1 cellular context compared by ENCODE assay signal in the genomic region with DNA sequence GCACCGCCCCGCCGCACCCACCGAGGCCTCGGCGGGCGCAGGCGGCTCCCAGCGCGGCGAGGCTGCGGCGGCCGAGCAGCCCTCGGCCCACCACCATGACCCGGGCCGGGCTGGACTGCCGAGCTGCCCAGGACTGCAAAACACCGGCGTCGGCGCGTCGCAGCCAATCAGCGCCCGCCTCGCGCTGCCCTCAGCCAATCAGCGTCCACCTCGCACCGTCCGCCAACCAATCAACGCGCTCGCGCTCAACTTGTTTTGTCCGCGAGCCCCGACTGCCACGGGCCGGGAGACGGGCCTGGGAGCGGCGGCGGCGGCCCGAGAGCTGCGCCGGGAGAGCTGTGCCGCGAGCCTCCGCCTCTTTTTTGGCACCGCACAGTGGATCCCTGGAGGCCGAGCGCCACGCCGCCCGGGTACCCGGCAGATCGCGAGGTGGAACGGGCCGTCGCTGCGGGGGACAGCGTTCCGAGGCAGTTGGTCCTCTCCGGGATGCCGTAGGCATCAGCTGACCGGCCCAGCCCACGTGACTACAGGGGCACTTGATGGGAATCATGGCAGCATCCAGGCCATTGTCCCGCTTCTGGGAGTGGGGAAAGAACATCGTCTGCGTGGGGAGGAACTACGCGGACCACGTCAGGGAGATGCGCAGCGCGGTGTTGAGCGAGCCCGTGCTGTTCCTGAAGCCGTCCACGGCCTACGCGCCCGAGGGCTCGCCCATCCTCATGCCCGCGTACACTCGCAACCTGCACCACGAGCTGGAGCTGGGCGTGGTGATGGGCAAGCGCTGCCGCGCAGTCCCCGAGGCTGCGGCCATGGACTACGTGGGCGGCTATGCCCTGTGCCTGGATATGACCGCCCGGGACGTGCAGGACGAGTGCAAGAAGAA.
A peak's percentile ranks its signal among the peaks of the same experiment; 100 is the strongest.
TF ChIP-seq lines count a peak whose summit lies in the region.

A gene (plus strand): TSS at position 516 of the 883 bp plus-strand sequence. CDS start 33 bp downstream, at position 549.
A gene (minus strand): TSS at position 135 of the 883 bp plus-strand sequence. CDS start 38 bp downstream, at position 97.

TF ChIP-seq in K562, 482 proteins besides CTCF, POLR2A, EP300 and RAD21 (continued from another document and continues in another):
- TF ChIP-seq, protein P1, sequence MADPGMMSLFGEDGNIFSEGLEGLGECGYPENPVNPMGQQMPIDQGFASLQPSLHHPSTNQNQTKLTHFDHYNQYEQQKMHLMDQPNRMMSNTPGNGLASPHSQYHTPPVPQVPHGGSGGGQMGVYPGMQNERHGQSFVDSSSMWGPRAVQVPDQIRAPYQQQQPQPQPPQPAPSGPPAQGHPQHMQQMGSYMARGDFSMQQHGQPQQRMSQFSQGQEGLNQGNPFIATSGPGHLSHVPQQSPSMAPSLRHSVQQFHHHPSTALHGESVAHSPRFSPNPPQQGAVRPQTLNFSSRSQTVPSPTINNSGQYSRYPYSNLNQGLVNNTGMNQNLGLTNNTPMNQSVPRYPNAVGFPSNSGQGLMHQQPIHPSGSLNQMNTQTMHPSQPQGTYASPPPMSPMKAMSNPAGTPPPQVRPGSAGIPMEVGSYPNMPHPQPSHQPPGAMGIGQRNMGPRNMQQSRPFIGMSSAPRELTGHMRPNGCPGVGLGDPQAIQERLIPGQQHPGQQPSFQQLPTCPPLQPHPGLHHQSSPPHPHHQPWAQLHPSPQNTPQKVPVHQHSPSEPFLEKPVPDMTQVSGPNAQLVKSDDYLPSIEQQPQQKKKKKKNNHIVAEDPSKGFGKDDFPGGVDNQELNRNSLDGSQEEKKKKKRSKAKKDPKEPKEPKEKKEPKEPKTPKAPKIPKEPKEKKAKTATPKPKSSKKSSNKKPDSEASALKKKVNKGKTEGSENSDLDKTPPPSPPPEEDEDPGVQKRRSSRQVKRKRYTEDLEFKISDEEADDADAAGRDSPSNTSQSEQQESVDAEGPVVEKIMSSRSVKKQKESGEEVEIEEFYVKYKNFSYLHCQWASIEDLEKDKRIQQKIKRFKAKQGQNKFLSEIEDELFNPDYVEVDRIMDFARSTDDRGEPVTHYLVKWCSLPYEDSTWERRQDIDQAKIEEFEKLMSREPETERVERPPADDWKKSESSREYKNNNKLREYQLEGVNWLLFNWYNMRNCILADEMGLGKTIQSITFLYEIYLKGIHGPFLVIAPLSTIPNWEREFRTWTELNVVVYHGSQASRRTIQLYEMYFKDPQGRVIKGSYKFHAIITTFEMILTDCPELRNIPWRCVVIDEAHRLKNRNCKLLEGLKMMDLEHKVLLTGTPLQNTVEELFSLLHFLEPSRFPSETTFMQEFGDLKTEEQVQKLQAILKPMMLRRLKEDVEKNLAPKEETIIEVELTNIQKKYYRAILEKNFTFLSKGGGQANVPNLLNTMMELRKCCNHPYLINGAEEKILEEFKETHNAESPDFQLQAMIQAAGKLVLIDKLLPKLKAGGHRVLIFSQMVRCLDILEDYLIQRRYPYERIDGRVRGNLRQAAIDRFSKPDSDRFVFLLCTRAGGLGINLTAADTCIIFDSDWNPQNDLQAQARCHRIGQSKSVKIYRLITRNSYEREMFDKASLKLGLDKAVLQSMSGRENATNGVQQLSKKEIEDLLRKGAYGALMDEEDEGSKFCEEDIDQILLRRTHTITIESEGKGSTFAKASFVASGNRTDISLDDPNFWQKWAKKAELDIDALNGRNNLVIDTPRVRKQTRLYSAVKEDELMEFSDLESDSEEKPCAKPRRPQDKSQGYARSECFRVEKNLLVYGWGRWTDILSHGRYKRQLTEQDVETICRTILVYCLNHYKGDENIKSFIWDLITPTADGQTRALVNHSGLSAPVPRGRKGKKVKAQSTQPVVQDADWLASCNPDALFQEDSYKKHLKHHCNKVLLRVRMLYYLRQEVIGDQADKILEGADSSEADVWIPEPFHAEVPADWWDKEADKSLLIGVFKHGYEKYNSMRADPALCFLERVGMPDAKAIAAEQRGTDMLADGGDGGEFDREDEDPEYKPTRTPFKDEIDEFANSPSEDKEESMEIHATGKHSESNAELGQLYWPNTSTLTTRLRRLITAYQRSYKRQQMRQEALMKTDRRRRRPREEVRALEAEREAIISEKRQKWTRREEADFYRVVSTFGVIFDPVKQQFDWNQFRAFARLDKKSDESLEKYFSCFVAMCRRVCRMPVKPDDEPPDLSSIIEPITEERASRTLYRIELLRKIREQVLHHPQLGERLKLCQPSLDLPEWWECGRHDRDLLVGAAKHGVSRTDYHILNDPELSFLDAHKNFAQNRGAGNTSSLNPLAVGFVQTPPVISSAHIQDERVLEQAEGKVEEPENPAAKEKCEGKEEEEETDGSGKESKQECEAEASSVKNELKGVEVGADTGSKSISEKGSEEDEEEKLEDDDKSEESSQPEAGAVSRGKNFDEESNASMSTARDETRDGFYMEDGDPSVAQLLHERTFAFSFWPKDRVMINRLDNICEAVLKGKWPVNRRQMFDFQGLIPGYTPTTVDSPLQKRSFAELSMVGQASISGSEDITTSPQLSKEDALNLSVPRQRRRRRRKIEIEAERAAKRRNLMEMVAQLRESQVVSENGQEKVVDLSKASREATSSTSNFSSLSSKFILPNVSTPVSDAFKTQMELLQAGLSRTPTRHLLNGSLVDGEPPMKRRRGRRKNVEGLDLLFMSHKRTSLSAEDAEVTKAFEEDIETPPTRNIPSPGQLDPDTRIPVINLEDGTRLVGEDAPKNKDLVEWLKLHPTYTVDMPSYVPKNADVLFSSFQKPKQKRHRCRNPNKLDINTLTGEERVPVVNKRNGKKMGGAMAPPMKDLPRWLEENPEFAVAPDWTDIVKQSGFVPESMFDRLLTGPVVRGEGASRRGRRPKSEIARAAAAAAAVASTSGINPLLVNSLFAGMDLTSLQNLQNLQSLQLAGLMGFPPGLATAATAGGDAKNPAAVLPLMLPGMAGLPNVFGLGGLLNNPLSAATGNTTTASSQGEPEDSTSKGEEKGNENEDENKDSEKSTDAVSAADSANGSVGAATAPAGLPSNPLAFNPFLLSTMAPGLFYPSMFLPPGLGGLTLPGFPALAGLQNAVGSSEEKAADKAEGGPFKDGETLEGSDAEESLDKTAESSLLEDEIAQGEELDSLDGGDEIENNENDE (IDR thresholded peaks at IDR 0.05; ENCODE audit: low read depth, low read length) = no peak
- no peak for TF ChIP-seq PTRF (tag; IDR thresholded peaks at IDR 0.05)
- no peak for TF ChIP-seq ZNF175 (CRISPR knock-in tag; IDR thresholded peaks at IDR 0.05; ENCODE audit: low read depth)
- TF ChIP-seq CBX8 (IDR thresholded peaks at IDR 0.05; ENCODE audit: borderline replicate concordance, extremely low read depth, low read depth, low read length, poor library complexity, severe bottlenecking) = no peak
- TF ChIP-seq TOE1 (IDR thresholded peaks at IDR 0.05; ENCODE audit: borderline replicate concordance) = peak; percentile 98
- TF ChIP-seq TOE1 (CRISPR knock-in tag; IDR thresholded peaks at IDR 0.05; ENCODE audit: borderline replicate concordance, low read depth) = peak; percentile 67; the same call in 1 of the 2 replicates
- TF ChIP-seq, protein P2, sequence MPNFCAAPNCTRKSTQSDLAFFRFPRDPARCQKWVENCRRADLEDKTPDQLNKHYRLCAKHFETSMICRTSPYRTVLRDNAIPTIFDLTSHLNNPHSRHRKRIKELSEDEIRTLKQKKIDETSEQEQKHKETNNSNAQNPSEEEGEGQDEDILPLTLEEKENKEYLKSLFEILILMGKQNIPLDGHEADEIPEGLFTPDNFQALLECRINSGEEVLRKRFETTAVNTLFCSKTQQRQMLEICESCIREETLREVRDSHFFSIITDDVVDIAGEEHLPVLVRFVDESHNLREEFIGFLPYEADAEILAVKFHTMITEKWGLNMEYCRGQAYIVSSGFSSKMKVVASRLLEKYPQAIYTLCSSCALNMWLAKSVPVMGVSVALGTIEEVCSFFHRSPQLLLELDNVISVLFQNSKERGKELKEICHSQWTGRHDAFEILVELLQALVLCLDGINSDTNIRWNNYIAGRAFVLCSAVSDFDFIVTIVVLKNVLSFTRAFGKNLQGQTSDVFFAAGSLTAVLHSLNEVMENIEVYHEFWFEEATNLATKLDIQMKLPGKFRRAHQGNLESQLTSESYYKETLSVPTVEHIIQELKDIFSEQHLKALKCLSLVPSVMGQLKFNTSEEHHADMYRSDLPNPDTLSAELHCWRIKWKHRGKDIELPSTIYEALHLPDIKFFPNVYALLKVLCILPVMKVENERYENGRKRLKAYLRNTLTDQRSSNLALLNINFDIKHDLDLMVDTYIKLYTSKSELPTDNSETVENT (CRISPR knock-in tag; IDR thresholded peaks at IDR 0.05) = peak; percentile 47; the same call in 1 of the 2 replicates
- TF ChIP-seq, protein P3, sequence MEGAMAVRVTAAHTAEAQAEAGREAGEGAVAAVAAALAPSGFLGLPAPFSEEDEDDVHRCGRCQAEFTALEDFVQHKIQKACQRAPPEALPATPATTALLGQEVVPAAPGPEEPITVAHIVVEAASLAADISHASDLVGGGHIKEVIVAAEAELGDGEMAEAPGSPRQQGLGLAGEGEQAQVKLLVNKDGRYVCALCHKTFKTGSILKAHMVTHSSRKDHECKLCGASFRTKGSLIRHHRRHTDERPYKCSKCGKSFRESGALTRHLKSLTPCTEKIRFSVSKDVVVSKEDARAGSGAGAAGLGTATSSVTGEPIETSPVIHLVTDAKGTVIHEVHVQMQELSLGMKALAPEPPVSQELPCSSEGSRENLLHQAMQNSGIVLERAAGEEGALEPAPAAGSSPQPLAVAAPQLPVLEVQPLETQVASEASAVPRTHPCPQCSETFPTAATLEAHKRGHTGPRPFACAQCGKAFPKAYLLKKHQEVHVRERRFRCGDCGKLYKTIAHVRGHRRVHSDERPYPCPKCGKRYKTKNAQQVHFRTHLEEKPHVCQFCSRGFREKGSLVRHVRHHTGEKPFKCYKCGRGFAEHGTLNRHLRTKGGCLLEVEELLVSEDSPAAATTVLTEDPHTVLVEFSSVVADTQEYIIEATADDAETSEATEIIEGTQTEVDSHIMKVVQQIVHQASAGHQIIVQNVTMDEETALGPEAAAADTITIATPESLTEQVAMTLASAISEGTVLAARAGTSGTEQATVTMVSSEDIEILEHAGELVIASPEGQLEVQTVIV (CRISPR knock-in tag; IDR thresholded peaks at IDR 0.05; ENCODE audit: borderline replicate concordance) = no peak
- TF ChIP-seq FOXP1 (CRISPR knock-in tag; IDR thresholded peaks at IDR 0.05) = peak; percentile 91
- TF ChIP-seq EP400 (IDR thresholded peaks at IDR 0.05) = peak; percentile 95
- peak; percentile 35; the same call in 1 of the 2 replicates for TF ChIP-seq CBFA2T3 (IDR thresholded peaks at IDR 0.05)
- TF ChIP-seq, protein P4, sequence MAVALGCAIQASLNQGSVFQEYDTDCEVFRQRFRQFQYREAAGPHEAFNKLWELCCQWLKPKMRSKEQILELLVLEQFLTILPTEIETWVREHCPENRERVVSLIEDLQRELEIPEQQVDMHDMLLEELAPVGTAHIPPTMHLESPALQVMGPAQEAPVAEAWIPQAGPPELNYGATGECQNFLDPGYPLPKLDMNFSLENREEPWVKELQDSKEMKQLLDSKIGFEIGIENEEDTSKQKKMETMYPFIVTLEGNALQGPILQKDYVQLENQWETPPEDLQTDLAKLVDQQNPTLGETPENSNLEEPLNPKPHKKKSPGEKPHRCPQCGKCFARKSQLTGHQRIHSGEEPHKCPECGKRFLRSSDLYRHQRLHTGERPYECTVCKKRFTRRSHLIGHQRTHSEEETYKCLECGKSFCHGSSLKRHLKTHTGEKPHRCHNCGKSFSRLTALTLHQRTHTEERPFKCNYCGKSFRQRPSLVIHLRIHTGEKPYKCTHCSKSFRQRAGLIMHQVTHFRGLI (CRISPR knock-in tag; IDR thresholded peaks at IDR 0.05) = no peak
- no peak for TF ChIP-seq ZNF274 (IDR thresholded peaks at IDR 0.05; ENCODE audit: borderline replicate concordance, low read depth, low read length)
- no peak for TF ChIP-seq PHTF2 (CRISPR knock-in tag; IDR thresholded peaks at IDR 0.05)
- TF ChIP-seq, protein P5, sequence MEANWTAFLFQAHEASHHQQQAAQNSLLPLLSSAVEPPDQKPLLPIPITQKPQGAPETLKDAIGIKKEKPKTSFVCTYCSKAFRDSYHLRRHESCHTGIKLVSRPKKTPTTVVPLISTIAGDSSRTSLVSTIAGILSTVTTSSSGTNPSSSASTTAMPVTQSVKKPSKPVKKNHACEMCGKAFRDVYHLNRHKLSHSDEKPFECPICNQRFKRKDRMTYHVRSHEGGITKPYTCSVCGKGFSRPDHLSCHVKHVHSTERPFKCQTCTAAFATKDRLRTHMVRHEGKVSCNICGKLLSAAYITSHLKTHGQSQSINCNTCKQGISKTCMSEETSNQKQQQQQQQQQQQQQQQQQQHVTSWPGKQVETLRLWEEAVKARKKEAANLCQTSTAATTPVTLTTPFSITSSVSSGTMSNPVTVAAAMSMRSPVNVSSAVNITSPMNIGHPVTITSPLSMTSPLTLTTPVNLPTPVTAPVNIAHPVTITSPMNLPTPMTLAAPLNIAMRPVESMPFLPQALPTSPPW (CRISPR knock-in tag; IDR thresholded peaks at IDR 0.05) = peak; percentile 70
- no peak for TF ChIP-seq ZNF644 (tag; IDR thresholded peaks at IDR 0.05; ENCODE audit: low read depth)
- no peak for TF ChIP-seq MAFF (IDR thresholded peaks at IDR 0.05; ENCODE audit: low read length)
- no peak for TF ChIP-seq HNRNPK (IDR thresholded peaks at IDR 0.05; ENCODE audit: low read depth, low read length, poor library complexity, severe bottlenecking)
- TF ChIP-seq YY1 (IDR thresholded peaks at IDR 0.05; ENCODE audit: borderline replicate concordance in 1 of 3, control insufficient read depth in 1 of 3, extremely low read depth in 1 of 3, insufficient read depth in 3 of 3, insufficient read length in 1 of 3, insufficient replicate concordance in 2 of 3, low read depth in 1 of 3, low read length in 2 of 3) = peak; percentile 43 to 92 (median 84)
- no peak for TF ChIP-seq BDP1 (IDR thresholded peaks at IDR 0.05; ENCODE audit: insufficient read depth, insufficient read length)
- TF ChIP-seq, protein P6, sequence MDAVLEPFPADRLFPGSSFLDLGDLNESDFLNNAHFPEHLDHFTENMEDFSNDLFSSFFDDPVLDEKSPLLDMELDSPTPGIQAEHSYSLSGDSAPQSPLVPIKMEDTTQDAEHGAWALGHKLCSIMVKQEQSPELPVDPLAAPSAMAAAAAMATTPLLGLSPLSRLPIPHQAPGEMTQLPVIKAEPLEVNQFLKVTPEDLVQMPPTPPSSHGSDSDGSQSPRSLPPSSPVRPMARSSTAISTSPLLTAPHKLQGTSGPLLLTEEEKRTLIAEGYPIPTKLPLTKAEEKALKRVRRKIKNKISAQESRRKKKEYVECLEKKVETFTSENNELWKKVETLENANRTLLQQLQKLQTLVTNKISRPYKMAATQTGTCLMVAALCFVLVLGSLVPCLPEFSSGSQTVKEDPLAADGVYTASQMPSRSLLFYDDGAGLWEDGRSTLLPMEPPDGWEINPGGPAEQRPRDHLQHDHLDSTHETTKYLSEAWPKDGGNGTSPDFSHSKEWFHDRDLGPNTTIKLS (IDR thresholded peaks at IDR 0.05; ENCODE audit: borderline replicate concordance, low read depth) = peak; percentile 77; the same call in 1 of the 2 replicates
- TF ChIP-seq MYNN (IDR thresholded peaks at IDR 0.05) = no peak; the same call in none of the 2 replicates
- no peak for TF ChIP-seq MYNN (CRISPR knock-in tag; IDR thresholded peaks at IDR 0.05)
- no peak for TF ChIP-seq NFXL1 (CRISPR knock-in tag; IDR thresholded peaks at IDR 0.05)
- TF ChIP-seq NR4A1 (CRISPR knock-in tag; IDR thresholded peaks at IDR 0.05) = no peak
- peak; percentile 59; the same call in 1 of the 2 replicates for TF ChIP-seq NR4A1 (tag; IDR thresholded peaks at IDR 0.05)
- no peak for TF ChIP-seq FOXJ2 (tag; IDR thresholded peaks at IDR 0.05)
- no peak for TF ChIP-seq BCL6 (CRISPR knock-in tag; IDR thresholded peaks at IDR 0.05)
- TF ChIP-seq, protein P7, sequence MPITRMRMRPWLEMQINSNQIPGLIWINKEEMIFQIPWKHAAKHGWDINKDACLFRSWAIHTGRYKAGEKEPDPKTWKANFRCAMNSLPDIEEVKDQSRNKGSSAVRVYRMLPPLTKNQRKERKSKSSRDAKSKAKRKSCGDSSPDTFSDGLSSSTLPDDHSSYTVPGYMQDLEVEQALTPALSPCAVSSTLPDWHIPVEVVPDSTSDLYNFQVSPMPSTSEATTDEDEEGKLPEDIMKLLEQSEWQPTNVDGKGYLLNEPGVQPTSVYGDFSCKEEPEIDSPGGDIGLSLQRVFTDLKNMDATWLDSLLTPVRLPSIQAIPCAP (CRISPR knock-in tag; IDR thresholded peaks at IDR 0.05; ENCODE audit: borderline replicate concordance) = no peak
- peak; percentile 34; the same call in 1 of the 2 replicates for TF ChIP-seq E2F3 (CRISPR knock-in tag; IDR thresholded peaks at IDR 0.05)
- no peak for TF ChIP-seq NFRKB (IDR thresholded peaks at IDR 0.05; ENCODE audit: low read depth)
- TF ChIP-seq BRD4 (IDR thresholded peaks at IDR 0.05) = no peak
